In genomic region chr11:121063728-121064127, GRCh38 we compare ENCODE assay signal across 11 cellular contexts. TPM values are rescaled to one million over a fixed set of nuclear protein-coding genes. Genes with fewer than 3 reads are reported as not detected.
DNase-seq lines count a peak whose midpoint lies in the region; ATAC-seq, FAIRE-seq and TF ChIP-seq lines count a peak whose summit lies in the region.
"Had no signal": no experiment of that assay in that cellular context is flagged by ENCODE, and none has a peak within 500 bp of the region (broad histone marks: within the 10 kb centered on the region; RNA-seq: fewer than 3 reads in every experiment).

No MANE protein-coding gene starts in this region.

- peaks cover 9% of the 10 kb centered on the region for H4K20me1 ChIP-seq in astrocyte (ENCODE audit: insufficient read depth, low read length)
- no peaks in the 10 kb centered on the region for H4K20me1 ChIP-seq in keratinocyte (ENCODE audit: control insufficient read depth, extremely low read depth, insufficient read depth, low read length)

- peaks cover 21% of the 10 kb centered on the region for H3K36me3 ChIP-seq in astrocyte (ENCODE audit: insufficient read depth, low read length)
- H3K36me3 ChIP-seq in keratinocyte (ENCODE audit: control insufficient read depth in 2 of 2, extremely low read depth in 1 of 2, insufficient read depth in 2 of 2, low read length in 2 of 2), result peaks cover 3 to 8% of the 10 kb centered on the region in 2 experiments

- H3K79me2 ChIP-seq in astrocyte (ENCODE audit: insufficient read depth, low read length) (no peaks in the 10 kb centered on the region), keratinocyte (ENCODE audit: control insufficient read depth, insufficient read depth, low read length) (no peaks in the 10 kb centered on the region)

- no peak overlapping the region for H3K4me2 ChIP-seq in astrocyte (ENCODE audit: low read length)
- no peak overlapping the region for H3K4me2 ChIP-seq in keratinocyte (ENCODE audit: control insufficient read depth, extremely low read depth, insufficient read depth, low read depth, low read length)

- FAIRE-seq in GM12891 (lab: Jason Lieb, UNC), result peak; percentile 31
- FAIRE-seq in astrocyte (lab: Jason Lieb, UNC), result no peak
- no peak for FAIRE-seq in keratinocyte (lab: Jason Lieb, UNC)

- no peak overlapping the region for H3K9ac ChIP-seq in astrocyte (ENCODE audit: low read length)
- H3K9ac ChIP-seq in keratinocyte (ENCODE audit: control insufficient read depth, extremely low read depth, insufficient read depth, low read length), result no peak overlapping the region

- ATAC-seq in GM21786 (IDR thresholded peaks at IDR 0.05; ENCODE audit: unreplicated experiment) (no peak), GM19023 (IDR thresholded peaks at IDR 0.05; ENCODE audit: unreplicated experiment) (no peak), GM21717 (IDR thresholded peaks at IDR 0.05; ENCODE audit: unreplicated experiment) (no peak)

- TF ChIP-seq CTCF in AG04450 (IDR thresholded peaks at IDR 0.05; ENCODE audit: low read depth, low read length) (peak; percentile 50), astrocyte (IDR thresholded peaks at IDR 0.05; ENCODE audit: insufficient read depth, low read depth, low read length) (peak; percentile 26), keratinocyte (optimal IDR thresholded peaks at IDR 0.05 in 1 of 3, IDR thresholded peaks at IDR 0.05 in 1 of 3, conservative IDR thresholded peaks at IDR 0.05 in 1 of 3; ENCODE audit: extremely low read depth in 1 of 3, insufficient read depth in 2 of 3, low read length in 3 of 3) (peak in 2 of 3 experiments; percentile 25 to 41)

- no peaks in the 10 kb centered on the region for H3K4me1 Mint-ChIP-seq in astrocyte (ENCODE audit: low read depth, unreplicated experiment)

- no peaks in the 10 kb centered on the region for H3K9me1 ChIP-seq in keratinocyte (ENCODE audit: control insufficient read depth, extremely low read depth, insufficient read depth, low read length)

- no peak overlapping the region for H3K27ac Mint-ChIP-seq in astrocyte (ENCODE audit: unreplicated experiment)
- H3K27ac Mint-ChIP-seq: activated CD4-positive, alpha-beta memory T cell treated with anti-CD3 and anti-CD28 coated beads for 36 hours had no signal

- H3K4me1 ChIP-seq in astrocyte (ENCODE audit: insufficient read depth, low read length) (no peaks in the 10 kb centered on the region), keratinocyte (ENCODE audit: control insufficient read depth, extremely low read depth, insufficient read depth, low read length) (no peaks in the 10 kb centered on the region)
- H3K4me1 ChIP-seq: adrenal gland had no signal

- H3K9me3 ChIP-seq in AG04450 (ENCODE audit: control insufficient read depth, insufficient read depth, low read length), result no peaks in the 10 kb centered on the region
- no peaks in the 10 kb centered on the region for H3K9me3 ChIP-seq in astrocyte (ENCODE audit: insufficient read depth, low read depth, low read length)
- H3K9me3 ChIP-seq in keratinocyte (ENCODE audit: control insufficient read depth, low read depth, low read length), result no peaks in the 10 kb centered on the region
- H3K9me3 ChIP-seq: adrenal gland had no signal

- peaks cover 16% of the 10 kb centered on the region for H3K36me3 Mint-ChIP-seq in astrocyte (ENCODE audit: low read depth, unreplicated experiment)

- no peak overlapping the region for H3K4me3 Mint-ChIP-seq in astrocyte (ENCODE audit: unreplicated experiment)
- H3K4me3 Mint-ChIP-seq: activated CD4-positive, alpha-beta memory T cell treated with anti-CD3 and anti-CD28 coated beads for 36 hours had no signal

- dilution Hi-C loops in keratinocyte (cut with MboI; ENCODE audit: extremely low pct_ligation_motif_present, low sequenced_read_pairs), result no loop called here

- H3K9me3 Mint-ChIP-seq in astrocyte (ENCODE audit: unreplicated experiment), result no peaks in the 10 kb centered on the region
- H3K9me3 Mint-ChIP-seq: activated CD4-positive, alpha-beta memory T cell treated with anti-CD3 and anti-CD28 coated beads for 36 hours had no signal

- DNase-seq in AG04450 (ENCODE audit: low read depth, low spot score) (no peak), GM12891 (ENCODE audit: insufficient read length, low spot score) (no peak), astrocyte (ENCODE audit: low read depth) (no peak), keratinocyte (ENCODE audit: low read depth, low spot score) (no peak), NCI-H2171 treated with DMSO at 0.1 percent for 48 hours (lab: John Stamatoyannopoulos, UW) (no peak)
- DNase-seq: activated CD4-positive, alpha-beta memory T cell treated with anti-CD3 and anti-CD28 coated beads for 36 hours; adrenal gland; DMS79 treated with DMSO at 0.1 percent for 48 hours had no signal

- POLR2A ChIA-PET in AG04450 (lab: Yijun Ruan, JAX), result no interaction called here

- H3K27ac ChIP-seq in AG04450 (ENCODE audit: low read depth, low read length), result no peak overlapping the region
- H3K27ac ChIP-seq in astrocyte (ENCODE audit: low read depth, low read length), result no peak overlapping the region
- H3K27ac ChIP-seq in keratinocyte (ENCODE audit: control insufficient read depth, insufficient read depth, low read length), result no peak overlapping the region
- H3K27ac ChIP-seq: adrenal gland had no signal

- H3K27me3 ChIP-seq in AG04450 (ENCODE audit: control insufficient read depth, insufficient read depth, low read length), result no peaks in the 10 kb centered on the region
- no peaks in the 10 kb centered on the region for H3K27me3 ChIP-seq in astrocyte (ENCODE audit: insufficient read depth, low read length)
- H3K27me3 ChIP-seq in keratinocyte (ENCODE audit: control insufficient read depth, extremely low read depth, insufficient read depth, low read length), result no peaks in the 10 kb centered on the region
- H3K27me3 ChIP-seq: adrenal gland had no signal

- H2AFZ ChIP-seq in astrocyte (ENCODE audit: low read depth, low read length), result no peak overlapping the region
- no peak overlapping the region for H2AFZ ChIP-seq in keratinocyte (ENCODE audit: control insufficient read depth, low read length)

- H3K4me3 ChIP-seq in AG04450 (ENCODE audit: low read depth, low read length) (no peak overlapping the region), astrocyte (ENCODE audit: insufficient read depth, low read depth, low read length) (no peak overlapping the region), keratinocyte (ENCODE audit: control insufficient read depth in 2 of 3, extremely low read depth in 1 of 3, insufficient read depth in 2 of 3, low read depth in 1 of 3, low read length in 3 of 3) (no peak overlapping the region)
- H3K4me3 ChIP-seq: adrenal gland had no signal

- CTCF ChIA-PET in AG04450 (lab: Charles Lee), result interaction anchor here (0.6 to 1.2 kb wide), 4 partner anchors 19 to 131 kb away, joined by 3 to 4 read pairs (median 4); no protein-coding TSS in a partner anchor

- no peaks in the 10 kb centered on the region for H3K27me3 Mint-ChIP-seq in astrocyte (ENCODE audit: low read depth, unreplicated experiment)
- H3K27me3 Mint-ChIP-seq: activated CD4-positive, alpha-beta memory T cell treated with anti-CD3 and anti-CD28 coated beads for 36 hours had no signal

- TF ChIP-seq POLR2A in GM12891 (IDR thresholded peaks at IDR 0.05; ENCODE audit: low read depth, low read length), result no peak

TF ChIP-seq in GM12891, 5 proteins besides CTCF, POLR2A, EP300 and RAD21:
- TF ChIP-seq POLR2AphosphoS5 (IDR thresholded peaks at IDR 0.05; ENCODE audit: low read depth, low read length) (no peak), TAF1 (IDR thresholded peaks at IDR 0.05; ENCODE audit: low read depth, low read length) (no peak), POU2F2 (IDR thresholded peaks at IDR 0.05; ENCODE audit: low read depth, low read length) (no peak), PAX5 (IDR thresholded peaks at IDR 0.05; ENCODE audit: insufficient read depth, low read length, severe bottlenecking) (no peak)

RNA-seq across cellular contexts. Expression of gene TECTA, which starts 37.3 kb away (rescaled TPM):
- polyA plus RNA-seq in AG04450 (2011; rRNA removed) (0.37 and 0.45 TPM in 2 replicates), keratinocyte (0.10 to 0.21 TPM (median 0.17 TPM) in 3 replicates)
- 0.65 and 0.69 TPM in 2 replicates for polyA minus RNA-seq in AG04450 (2011; rRNA and poly(A)+ RNA removed)
- polyA plus RNA-seq in GM12891 (2012; ENCODE audit: low read depth, missing spikeins), result 0.08 TPM
- total RNA-seq in astrocyte, result 0.84 and 0.91 TPM in 2 replicates
- polyA plus RNA-seq in keratinocyte (2011; ENCODE audit: low read depth), result 0.07 TPM
- 0.12 and 0.16 TPM in 2 replicates for polyA plus RNA-seq in keratinocyte (2011; cell fraction: cytosol; rRNA removed)
- 1.4 and 1.7 TPM in 2 replicates for polyA plus RNA-seq in keratinocyte (2011; cell fraction: nucleus; rRNA removed)
- polyA plus RNA-seq in keratinocyte (2012; ENCODE audit: low replicate concordance), result 0.15 and 0.16 TPM in 2 replicates
- 0.07 to 1.3 TPM (median 0.86 TPM) in 3 replicates for polyA minus RNA-seq in keratinocyte
- polyA minus RNA-seq in keratinocyte (2011; cell fraction: cytosol; rRNA and poly(A)+ RNA removed), result not detected
- 0.53 and 1.0 TPM in 2 replicates for polyA minus RNA-seq in keratinocyte (2011; cell fraction: nucleus; rRNA and poly(A)+ RNA removed)

RNA-seq across cellular contexts. Expression of gene TBCEL, which starts 39.8 kb away (rescaled TPM):
- polyA plus RNA-seq in AG04450 (2011; rRNA removed), result 16.1 and 19.3 TPM in 2 replicates
- polyA minus RNA-seq in AG04450 (2011; rRNA and poly(A)+ RNA removed), result 18.3 and 35.2 TPM in 2 replicates
- 3.5 TPM for polyA plus RNA-seq in GM12891 (2012; ENCODE audit: low read depth, missing spikeins)
- total RNA-seq in astrocyte, result 25.9 and 30.1 TPM in 2 replicates
- 9.6 to 15.1 TPM (median 10.1 TPM) in 3 replicates for polyA plus RNA-seq in keratinocyte
- polyA plus RNA-seq in keratinocyte (2011; ENCODE audit: low read depth), result 15.3 TPM
- polyA plus RNA-seq in keratinocyte (2011; cell fraction: cytosol; rRNA removed), result 8.8 and 18.7 TPM in 2 replicates
- 20.2 and 22.3 TPM in 2 replicates for polyA plus RNA-seq in keratinocyte (2011; cell fraction: nucleus; rRNA removed)
- polyA plus RNA-seq in keratinocyte (2012; ENCODE audit: low replicate concordance), result 4.7 and 6.4 TPM in 2 replicates
- polyA minus RNA-seq in keratinocyte, result 3.3 to 33.7 TPM (median 32.5 TPM) in 3 replicates
- polyA minus RNA-seq in keratinocyte (2011; cell fraction: cytosol; rRNA and poly(A)+ RNA removed), result 8.2 TPM
- polyA minus RNA-seq in keratinocyte (2011; cell fraction: nucleus; rRNA and poly(A)+ RNA removed), result 14.0 and 29.8 TPM in 2 replicates
